In the genomic region with DNA sequence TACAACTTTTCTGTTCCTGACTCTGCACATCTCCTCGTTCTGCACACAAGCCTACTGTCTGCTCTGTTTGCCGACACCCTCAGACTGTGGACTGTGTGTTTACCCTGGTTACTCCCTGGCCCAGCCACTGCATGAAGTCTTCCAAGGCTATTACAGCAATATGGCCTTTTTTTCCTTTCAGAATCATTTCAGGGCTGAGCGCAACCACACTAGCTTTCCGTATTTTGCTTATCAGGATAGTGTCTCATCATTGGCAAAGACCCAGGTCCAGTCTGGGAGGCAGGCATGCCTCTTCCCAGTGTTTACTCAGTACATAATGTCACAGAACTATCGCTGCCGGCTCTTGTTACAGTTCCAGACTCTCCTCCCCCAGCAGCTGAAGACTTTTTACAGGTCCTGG, we compare ENCODE assay signal across 15 cellular contexts. TPM values are rescaled to one million over a fixed set of nuclear protein-coding genes. Genes with fewer than 3 reads are reported as not detected.
DNase-seq lines count a peak whose midpoint lies in the region; ATAC-seq, FAIRE-seq and TF ChIP-seq lines count a peak whose summit lies in the region.
"Had no signal": no experiment of that assay in that cellular context is flagged by ENCODE, and none has a peak within 500 bp of the region (broad histone marks: within the 10 kb centered on the region; RNA-seq: fewer than 3 reads in every experiment).

No MANE protein-coding gene starts in this region.

- H3K36me3 Mint-ChIP-seq in CD4-positive, alpha-beta memory T cell: no peaks in the 10 kb centered on the region
- H3K36me3 Mint-ChIP-seq in H9 (ENCODE audit: insufficient read depth in 1 of 3, low read depth in 3 of 3): no peaks in the 10 kb centered on the region

- FAIRE-seq in K562 (lab: Jason Lieb, UNC) (no peak), small intestine (lab: Jason Lieb, UNC) (no peak)
- FAIRE-seq: colon had no signal

- no peak overlapping the region for H3K56ac ChIP-seq in H9 (ENCODE audit: insufficient read length, low read depth, low read length)

- H2BK120ac ChIP-seq in H9 (ENCODE audit: low read depth, low read length, poor library complexity, severe bottlenecking): no peak overlapping the region

- H3K27me3 ChIP-seq in K562 (ENCODE audit: control insufficient read depth in 2 of 2, insufficient read depth in 2 of 2, low read length in 2 of 2): peaks cover 0 to 11% of the 10 kb centered on the region in 2 experiments; a peak in 1 of 5 replicates
- no peaks in the 10 kb centered on the region for H3K27me3 ChIP-seq in small intestine (ENCODE audit: control insufficient read depth in 2 of 2, insufficient read depth in 2 of 2, low read length in 2 of 2)
- H3K27me3 ChIP-seq in CD4-positive, alpha-beta memory T cell (ENCODE audit: insufficient read depth, low read length): no peaks in the 10 kb centered on the region
- H3K27me3 ChIP-seq in H9 (ENCODE audit: insufficient read depth, low read length): no peaks in the 10 kb centered on the region
- H3K27me3 ChIP-seq: neutrophil had no signal

- no peak overlapping the region for H4K8ac ChIP-seq in H9 (replicated peaks; ENCODE audit: insufficient read length, low read depth, low read length)

- peaks cover 0 to 4% (median 0%) of the 10 kb centered on the region in 8 donors for H3K9me3 Mint-ChIP-seq in CD4-positive, alpha-beta memory T cell
- no peaks in the 10 kb centered on the region for H3K9me3 Mint-ChIP-seq in H9
- H3K9me3 Mint-ChIP-seq: activated B cell treated with CpG ODN at 0.5 μM for 24 hours had no signal

- no peaks in the 10 kb centered on the region for H3K23me2 ChIP-seq in H9 (ENCODE audit: insufficient read length, low read depth, low read length, poor library complexity, severe bottlenecking)

- H3K27me3 Mint-ChIP-seq in CD4-positive, alpha-beta memory T cell: peaks cover 2 to 3% of the 10 kb centered on the region in 2 donors
- 0 out of 2 replicates have a peak, but pooled peaks cover 2% of the 10 kb centered on the region for H3K27me3 Mint-ChIP-seq in H9 (ENCODE audit: low read depth)
- H3K27me3 Mint-ChIP-seq: activated B cell treated with CpG ODN at 0.5 μM for 24 hours had no signal

- no peaks in the 10 kb centered on the region for H3K4me1 Mint-ChIP-seq in CD4-positive, alpha-beta memory T cell
- H3K4me1 Mint-ChIP-seq in H9: peaks cover 11 to 12% of the 10 kb centered on the region in 2 experiments
- H3K4me1 Mint-ChIP-seq: activated B cell treated with CpG ODN at 0.5 μM for 24 hours had no signal

- H4K20me1 ChIP-seq in K562 (replicated peaks; ENCODE audit: control insufficient read depth, insufficient read depth, low read length) (no peaks in the 10 kb centered on the region), H9 (ENCODE audit: control insufficient read depth, insufficient read depth, insufficient read length) (no peaks in the 10 kb centered on the region)

- WGBS in K562 (ENCODE audit: insufficient coverage, low coverage, missing lambda C conversion rate): 0% methylated on average over 6 of the region's 6 CpGs
- WGBS in small intestine, 3 donors: 7 to 28% (median 22%) methylated on average over 6 of the region's 6 CpGs
- WGBS in H9 (ENCODE audit: extremely low coverage, insufficient read length, low lambda C conversion rate): no CpG with 5 or more reads among the region's 6 CpGs

- H3K9me3 ChIP-seq in K562 (replicated peaks; ENCODE audit: control insufficient read depth, insufficient read depth, low read depth, low read length): no peaks in the 10 kb centered on the region
- H3K9me3 ChIP-seq in small intestine (ENCODE audit: control insufficient read depth, low read depth): no peaks in the 10 kb centered on the region
- H3K9me3 ChIP-seq in CD4-positive, alpha-beta memory T cell (ENCODE audit: control insufficient read depth in 1 of 2, low read length in 2 of 2): no peaks in the 10 kb centered on the region
- no peaks in the 10 kb centered on the region for H3K9me3 ChIP-seq in H9 (ENCODE audit: control insufficient read depth, low read depth, low read length)
- H3K9me3 ChIP-seq: MG63, neutrophil had no signal

- TF ChIP-seq RAD21 in K562 (CRISPR knock-in tag; conservative IDR thresholded peaks at IDR 0.05 in 1 of 2, IDR thresholded peaks at IDR 0.05 in 1 of 2): no peak

- no peak overlapping the region for H4K91ac ChIP-seq in H9 (ENCODE audit: insufficient read length, low read depth, low read length)

- H2BK5ac ChIP-seq in H9 (ENCODE audit: insufficient read length, low read length): no peak overlapping the region

- CTCF ChIA-PET in K562 (lab: Yijun Ruan, JAX; ENCODE audit: low intra/inter-chr PET ratio): no interaction called here
- CTCF ChIA-PET in CD4-positive, alpha-beta memory T cell (lab: Charles Lee; ENCODE audit: partially characterized antibody): no interaction called here

- H3K4me1 ChIP-seq in K562 (replicated peaks in 1 of 2; ENCODE audit: control insufficient read depth in 2 of 2, insufficient read depth in 2 of 2, low read length in 2 of 2) (peaks cover 0 to 2% of the 10 kb centered on the region in 2 experiments; a peak in 2 of 5 replicates), small intestine (ENCODE audit: control insufficient read depth in 2 of 2, insufficient read depth in 1 of 2, low read depth in 1 of 2, low read length in 1 of 2) (peaks cover 0 to 2% of the 10 kb centered on the region in 2 donors), H9 (ENCODE audit: insufficient read depth, low read length) (no peaks in the 10 kb centered on the region)
- H3K4me1 ChIP-seq in CD4-positive, alpha-beta memory T cell (ENCODE audit: insufficient read depth, low read length): no peaks in the 10 kb centered on the region

- no TSS peak for BruUV-seq in K562 (replicated peaks; lab: Mats Ljungman, UMichigan)

- H3K4me3 ChIP-seq in K562 (no peak overlapping the region), small intestine (ENCODE audit: low read depth in 1 of 2, low read length in 2 of 2) (no peak overlapping the region)
- H3K4me3 ChIP-seq in CD4-positive, alpha-beta memory T cell (ENCODE audit: low read length in 2 of 2): no peak overlapping the region
- H3K4me3 ChIP-seq: MG63 had no signal

- POLR2A ChIA-PET in K562 (lab: Yijun Ruan, JAX): no interaction called here
- POLR2A ChIA-PET in CD4-positive, alpha-beta memory T cell (lab: Charles Lee; ENCODE audit: partially characterized antibody): no interaction called here

- TF ChIP-seq EP300 in K562 (IDR thresholded peaks at IDR 0.05; ENCODE audit: low read length): no peak

- TF ChIP-seq POLR2A in K562 (conservative IDR thresholded peaks at IDR 0.05): no peak

- H3K4me3 Mint-ChIP-seq in CD4-positive, alpha-beta memory T cell: no peak overlapping the region
- H3K4me3 Mint-ChIP-seq in H9: no peak overlapping the region
- H3K4me3 Mint-ChIP-seq: activated B cell treated with CpG ODN at 0.5 μM for 24 hours; activated T-helper 1 cell treated with anti-CD3 and anti-CD28 coated beads, Interleukin-12 subunit alpha, Interleukin-12 subunit beta, Interleukin-2, Interleukin-4 antibody, amounts not matched to agents 30 ng/mL and 10 ng/mL and 1 ng/mL, durations not matched to agents 14 hours and 24 hours and 36 hours had no signal

- TF ChIP-seq CTCF in K562 (IDR thresholded peaks at IDR 0.05 in 2 of 3, conservative IDR thresholded peaks at IDR 0.05 in 1 of 3; ENCODE audit: insufficient read depth in 2 of 3, low read depth in 1 of 3, low read length in 3 of 3) (no peak), H9 (conservative IDR thresholded peaks at IDR 0.05) (no peak)

- H3K79me1 ChIP-seq in H9 (ENCODE audit: insufficient read depth, low read depth, low read length, poor library complexity, severe bottlenecking): no peaks in the 10 kb centered on the region

- H4K5ac ChIP-seq in H9 (ENCODE audit: insufficient read length, low read depth, low read length): no peak overlapping the region

- H3K14ac ChIP-seq in H9 (ENCODE audit: insufficient read depth, low read length): no peak overlapping the region

- H2AK5ac ChIP-seq in H9 (ENCODE audit: insufficient read length, low read length): no peak overlapping the region

- no peak overlapping the region for H3K18ac ChIP-seq in H9 (ENCODE audit: insufficient read length, low read depth, low read length)

- H2AFZ ChIP-seq in K562 (ENCODE audit: low read depth, low read length): 0 out of 2 replicates have a peak overlapping the region, but pooled peaks have one; percentile 1
- H2AFZ ChIP-seq in H9 (ENCODE audit: low read length): no peak overlapping the region

- H3K27ac ChIP-seq in K562 (ENCODE audit: extremely low read depth, low read depth, low read length): no peak overlapping the region
- H3K27ac ChIP-seq in small intestine (ENCODE audit: low read depth in 1 of 2, low read length in 1 of 2): peak overlapping the region in 1 of 2 donors; percentile 8
- H3K27ac ChIP-seq in CD4-positive, alpha-beta memory T cell (ENCODE audit: low read depth, low read length): no peak overlapping the region
- no peak overlapping the region for H3K27ac ChIP-seq in H9 (ENCODE audit: insufficient read length, low read depth, low read length)
- H3K27ac ChIP-seq: neutrophil had no signal

- H3K27ac Mint-ChIP-seq in CD4-positive, alpha-beta memory T cell: no peak overlapping the region
- H3K27ac Mint-ChIP-seq in H9: no peak overlapping the region; a peak in 2 of 7 replicates
- H3K27ac Mint-ChIP-seq: activated B cell treated with CpG ODN at 0.5 μM for 24 hours; activated T-helper 1 cell treated with anti-CD3 and anti-CD28 coated beads, Interleukin-12 subunit alpha, Interleukin-12 subunit beta, Interleukin-2, Interleukin-4 antibody, amounts not matched to agents 30 ng/mL and 10 ng/mL and 1 ng/mL, durations not matched to agents 14 hours and 24 hours and 36 hours had no signal

- no peak overlapping the region for H2BK15ac ChIP-seq in H9 (ENCODE audit: low read depth, low read length)

- H3K9ac ChIP-seq in K562 (ENCODE audit: insufficient read depth in 1 of 2, low read depth in 2 of 2, low read length in 2 of 2) (no peak overlapping the region), H9 (ENCODE audit: extremely low read depth, insufficient read length, low read length) (no peak overlapping the region)

- H3K4me2 ChIP-seq in K562 (ENCODE audit: insufficient read depth, low read length) (peak overlapping the region; percentile 46; the same call in 1 of the 2 replicates), H9 (ENCODE audit: insufficient read depth, insufficient read length, low read length) (no peak overlapping the region)

- H2BK12ac ChIP-seq in H9 (ENCODE audit: insufficient read length, low read depth, low read length): no peak overlapping the region

- intact Hi-C loops in K562 (cut with micrococcal nuclease): no loop called here
- intact Hi-C loops in CD4-positive, alpha-beta memory T cell (cut with micrococcal nuclease): no loop called here

- H3T11ph ChIP-seq in H9 (ENCODE audit: low read length): no peak overlapping the region

- H3K79me2 ChIP-seq in K562 (ENCODE audit: control insufficient read depth, insufficient read depth, low read length): no peaks in the 10 kb centered on the region
- H3K79me2 ChIP-seq in H9 (ENCODE audit: insufficient read depth, low read length): no peaks in the 10 kb centered on the region

- H3K23ac ChIP-seq in H9 (ENCODE audit: insufficient read length, low read depth, low read length): no peak overlapping the region

- no peak overlapping the region for H3K4ac ChIP-seq in H9 (ENCODE audit: low read depth, low read length)

- no peaks in the 10 kb centered on the region for H3K9me1 ChIP-seq in K562 (ENCODE audit: control insufficient read depth, insufficient read depth, low read length)

- DNase-seq in HT-29 (ENCODE audit: low spot score) (peak; percentile 14), K562 (ENCODE audit: extremely low read depth in 1 of 4, low spot score in 3 of 4) (peak in 2 of 4 experiments; percentile 13 to 33), left kidney (ENCODE audit: low read depth, low spot score) (peak; percentile 87), small intestine (peak; percentile 48), glomerular visceral epithelial cell (ENCODE audit: extremely low spot score) (no peak), H9 (no peak)
- DNase-seq in CD4-positive, alpha-beta memory T cell: no peak
- DNase-seq: activated B cell treated with CpG ODN at 0.5 μM for 24 hours, DMS79, hippocampal formation, MG63 had no signal

- H3K36me3 ChIP-seq in K562 (ENCODE audit: control insufficient read depth, insufficient read depth, low read length) (no peaks in the 10 kb centered on the region), small intestine (ENCODE audit: control insufficient read depth in 2 of 2, insufficient read depth in 2 of 2, low read length in 2 of 2) (no peaks in the 10 kb centered on the region)
- H3K36me3 ChIP-seq in CD4-positive, alpha-beta memory T cell (ENCODE audit: insufficient read depth, low read length): no peaks in the 10 kb centered on the region
- H3K36me3 ChIP-seq: MG63, neutrophil had no signal

- in situ Hi-C loops in K562 (cut with MboI): no loop called here

- peak; percentile 42; the same call in 2 of the 3 replicates for ATAC-seq in K562
- ATAC-seq in HG03097 (IDR thresholded peaks at IDR 0.05; ENCODE audit: low FRiP score, unreplicated experiment): no peak

- H2BK20ac ChIP-seq in H9 (ENCODE audit: low read depth, low read length, poor library complexity, severe bottlenecking): no peak overlapping the region

RNA-seq across cellular contexts. Expression of gene DNAH9, which starts 10.1 kb away (rescaled TPM):
- 0.03 TPM in 1 of 2 replicates, not detected in the other for total RNA-seq in HT-29 (2014; rRNA removed; shearing (Covaris generic))
- total RNA-seq in K562 (2011; cell fraction: chromatin; rRNA removed; ENCODE audit: low replicate concordance): not detected in 2 replicates
- total RNA-seq in K562 (2011; cell fraction: nucleolus; rRNA removed): not detected in 2 replicates
- total RNA-seq in K562 (2011; cell fraction: nucleoplasm; rRNA removed): not detected in 2 replicates
- total RNA-seq in K562 (2014; rRNA removed): not detected in 2 replicates
- total RNA-seq in K562 (2014; rRNA removed; fragmentation: Illumina TruSeq; extraction: Trizol): not detected in 2 replicates
- not detected in 2 replicates for total RNA-seq in K562 (2015; rRNA removed; fragmentation: Illumina TruSeq; extraction: Trizol)
- total RNA-seq in K562 (2021): not detected in 2 replicates
- polyA plus RNA-seq in K562 (2011; rRNA removed): not detected in 2 replicates
- polyA plus RNA-seq in K562 (2011; cell fraction: cytosol; rRNA removed): not detected in 2 replicates
- not detected in 2 replicates for polyA plus RNA-seq in K562 (2011; cell fraction: nucleus; rRNA removed)
- polyA plus RNA-seq in K562 (2012): not detected in 2 replicates
- not detected in 2 replicates for polyA plus RNA-seq in K562 (2014; fragmentation: Illumina TruSeq; extraction: Trizol)
- polyA plus RNA-seq in K562 (2014; fragmentation: Nextera tagmentation; extraction: Ambion mirVana): not detected
- polyA plus RNA-seq in K562 (2014; rRNA removed): not detected in 2 replicates
- polyA minus RNA-seq in K562 (2011; rRNA and poly(A)+ RNA removed): not detected in 2 replicates
- not detected in 2 replicates for polyA minus RNA-seq in K562 (2011; cell fraction: cytosol; rRNA and poly(A)+ RNA removed)
- polyA minus RNA-seq in K562 (2011; cell fraction: nucleus; rRNA and poly(A)+ RNA removed): not detected in 2 replicates
- under 1 TPM in 1 of 3 donors, not detected in 2; 0.24 TPM for polyA plus RNA-seq in small intestine
- not detected for total RNA-seq in CD4-positive, alpha-beta memory T cell
- polyA plus RNA-seq in CD4-positive, alpha-beta memory T cell: not detected
- total RNA-seq in H9 (2021): 0.22 and 0.24 TPM in 2 replicates
- total RNA-seq: activated B cell treated with CpG ODN at 0.5 μM for 24 hours; activated T-helper 1 cell treated with anti-CD3 and anti-CD28 coated beads, Interleukin-12 subunit alpha, Interleukin-12 subunit beta, Interleukin-2, Interleukin-4 antibody, amounts not matched to agents 30 ng/mL and 10 ng/mL and 1 ng/mL, durations not matched to agents 14 hours and 24 hours and 36 hours had no signal

Comparison
In these comparisons a context has a peak if more than half of its experiments do, and no peak if none do; other contexts are left out.
1. DNase-seq: peak in HT-29 (single experiment), left kidney (single experiment) and small intestine (single experiment); none in glomerular visceral epithelial cell (single experiment), CD4-positive, alpha-beta memory T cell (0 of 5) and H9 (single experiment).